21 cellular contexts compared by ENCODE assay signal in genomic region chr11:69335461-69336386, GRCh38. TPM values are rescaled to one million over a fixed set of nuclear protein-coding genes. Genes with fewer than 3 reads are reported as not detected.
DNase-seq lines count a peak whose midpoint lies in the region; ATAC-seq and TF ChIP-seq lines count a peak whose summit lies in the region.
"Had no signal": no experiment of that assay in that cellular context is flagged by ENCODE, and none has a peak within 500 bp of the region (broad histone marks: within the 10 kb centered on the region; RNA-seq: fewer than 3 reads in every experiment).

No MANE protein-coding gene starts in this region.

- TF ChIP-seq EP300 in sigmoid colon (IDR thresholded peaks at IDR 0.05), result no peak

- H3K4me3 ChIP-seq in A673 (ENCODE audit: low read depth, low read length, poor library complexity, severe bottlenecking) (no peak overlapping the region), sigmoid colon (no peak overlapping the region), heart right ventricle (no peak overlapping the region)
- no peak overlapping the region for H3K4me3 ChIP-seq in naive thymus-derived CD4-positive, alpha-beta T cell (ENCODE audit: low read length)
- H3K4me3 ChIP-seq: body of pancreas, gastroesophageal sphincter, GM12878, left ventricle myocardium inferior, ovary had no signal

- DNase-seq in A673 (ENCODE audit: low spot score) (no peak), H9 (peak; percentile 16), sigmoid colon (no peak), NCI-H345 (lab: John Stamatoyannopoulos, UW) (no peak), heart right ventricle (no peak)
- no peak for DNase-seq in activated naive CD8-positive, alpha-beta T cell treated with anti-CD3 and anti-CD28 coated beads, Interleukin-2, amount 10 ng/mL, durations not matched to agents 7 days and 5 days
- peak in 1 of 9 donors; percentile 19 for DNase-seq in naive thymus-derived CD4-positive, alpha-beta T cell
- DNase-seq: AML-193, body of pancreas, GOT3, Karpas-422, left ventricle myocardium inferior, NCI-H1417, NCI-H2227 treated with DMSO at 0.1 percent for 48 hours, ovary had no signal

- no peak overlapping the region for H3K56ac ChIP-seq in H9 (ENCODE audit: insufficient read length, low read depth, low read length)

- no TSS peak for BruUV-seq in A673 (replicated peaks; lab: Mats Ljungman, UMichigan)

- no peak overlapping the region for H3K9ac ChIP-seq in H9 (ENCODE audit: extremely low read depth, insufficient read length, low read length)

- no peaks in the 10 kb centered on the region for H3K23me2 ChIP-seq in H9 (ENCODE audit: insufficient read length, low read depth, low read length, poor library complexity, severe bottlenecking)

- H2BK20ac ChIP-seq in H9 (ENCODE audit: low read depth, low read length, poor library complexity, severe bottlenecking), result no peak overlapping the region

- no peaks in the 10 kb centered on the region for H4K20me1 ChIP-seq in H9 (ENCODE audit: control insufficient read depth, insufficient read depth, insufficient read length)

- no peak overlapping the region for H4K5ac ChIP-seq in H9 (ENCODE audit: insufficient read length, low read depth, low read length)

- no peak overlapping the region for H2AK5ac ChIP-seq in H9 (ENCODE audit: insufficient read length, low read length)

- no peak for ATAC-seq in activated naive CD8-positive, alpha-beta T cell treated with anti-CD3 and anti-CD28 coated beads, Interleukin-2, amount 10 ng/mL, durations not matched to agents 7 days and 5 days (ENCODE audit: low read depth)
- ATAC-seq in naive thymus-derived CD4-positive, alpha-beta T cell, result no peak
- no peak for ATAC-seq in heart right ventricle
- no peak for ATAC-seq in HG02610 (IDR thresholded peaks at IDR 0.05; ENCODE audit: unreplicated experiment)
- ATAC-seq: body of pancreas, gastroesophageal sphincter, GM12878 had no signal

- no peaks in the 10 kb centered on the region for H3K27me3 ChIP-seq in A673 (replicated peaks; ENCODE audit: insufficient read depth, low read depth, low read length, poor library complexity)
- H3K27me3 ChIP-seq in H9 (ENCODE audit: insufficient read depth, low read length), result no peaks in the 10 kb centered on the region
- no peaks in the 10 kb centered on the region for H3K27me3 ChIP-seq in naive thymus-derived CD4-positive, alpha-beta T cell (ENCODE audit: control insufficient read depth in 2 of 2, insufficient read depth in 2 of 2, low read length in 2 of 2)
- H3K27me3 ChIP-seq in sigmoid colon, result no peaks in the 10 kb centered on the region
- H3K27me3 ChIP-seq in heart right ventricle, result no peaks in the 10 kb centered on the region
- H3K27me3 ChIP-seq: body of pancreas, gastroesophageal sphincter, ovary had no signal

- WGBS in H9 (ENCODE audit: extremely low coverage, insufficient read length, low lambda C conversion rate), result no CpG with 5 or more reads among the region's 19 CpGs
- 87 to 90% methylated on average over 19 of the region's 19 CpGs for WGBS in sigmoid colon, 2 donors
- 90 to 91% methylated on average over 19 of the region's 19 CpGs for WGBS in heart right ventricle, 2 donors

- no peak overlapping the region for H2BK12ac ChIP-seq in H9 (ENCODE audit: insufficient read length, low read depth, low read length)

- intact Hi-C loops in A673 (cut with micrococcal nuclease; ENCODE audit: unreplicated experiment) (no loop called here), sigmoid colon (cut with DNase I) (no loop called here), heart right ventricle (cut with DNase I) (no loop called here)
- intact Hi-C loops in naive thymus-derived CD4-positive, alpha-beta T cell (cut with micrococcal nuclease), result loop anchor here in 1 of 2 donors (2.0 to 5.0 kb wide), 2 partner anchors 23 to 38 kb away; no protein-coding TSS in a partner anchor

- H4K8ac ChIP-seq in H9 (replicated peaks; ENCODE audit: insufficient read length, low read depth, low read length), result no peak overlapping the region

- H3K36me3 ChIP-seq in A673 (ENCODE audit: insufficient read depth, low read length, poor library complexity, severe bottlenecking), result peaks cover 18% of the 10 kb centered on the region
- H3K36me3 ChIP-seq in naive thymus-derived CD4-positive, alpha-beta T cell (ENCODE audit: control insufficient read depth in 2 of 3, insufficient read depth in 3 of 3, low read length in 3 of 3), result no peaks in the 10 kb centered on the region
- H3K36me3 ChIP-seq in sigmoid colon, result no peaks in the 10 kb centered on the region
- no peaks in the 10 kb centered on the region for H3K36me3 ChIP-seq in heart right ventricle
- H3K36me3 ChIP-seq: gastroesophageal sphincter, left ventricle myocardium inferior, ovary had no signal

- H4K91ac ChIP-seq in H9 (ENCODE audit: insufficient read length, low read depth, low read length), result no peak overlapping the region

- H3K4ac ChIP-seq in H9 (ENCODE audit: low read depth, low read length), result no peak overlapping the region

- H3K9me3 ChIP-seq in A673 (ENCODE audit: low read depth, low read length, poor library complexity, severe bottlenecking) (peaks cover 12% of the 10 kb centered on the region), H9 (ENCODE audit: control insufficient read depth, low read depth, low read length) (no peaks in the 10 kb centered on the region), sigmoid colon (peaks cover 0 to 2% (median 0%) of the 10 kb centered on the region in 4 donors), heart right ventricle (peaks cover 0 to 14% (median 0%) of the 10 kb centered on the region in 11 donors)
- peaks cover 0 to 12% (median 0%) of the 10 kb centered on the region in 3 experiments for H3K9me3 ChIP-seq in naive thymus-derived CD4-positive, alpha-beta T cell (ENCODE audit: control insufficient read depth in 2 of 3, low read length in 3 of 3)
- H3K9me3 ChIP-seq: body of pancreas, gastroesophageal sphincter, ovary had no signal

- H3K18ac ChIP-seq in H9 (ENCODE audit: insufficient read length, low read depth, low read length), result no peak overlapping the region

- no peak overlapping the region for H3K23ac ChIP-seq in H9 (ENCODE audit: insufficient read length, low read depth, low read length)

- peaks cover 3 to 9% of the 10 kb centered on the region in 2 experiments; a peak in 3 of 4 replicates for H3K4me1 Mint-ChIP-seq in H9
- H3K4me1 Mint-ChIP-seq in activated naive CD8-positive, alpha-beta T cell treated with anti-CD3 and anti-CD28 coated beads, Interleukin-2, amount 10 ng/mL, durations not matched to agents 7 days and 5 days, result peaks cover 18% of the 10 kb centered on the region
- peaks cover 21 to 53% (median 42%) of the 10 kb centered on the region in 7 donors for H3K4me1 Mint-ChIP-seq in naive thymus-derived CD4-positive, alpha-beta T cell

- no peaks in the 10 kb centered on the region for H3K79me2 ChIP-seq in H9 (ENCODE audit: insufficient read depth, low read length)

- H3K27ac ChIP-seq in A673 (ENCODE audit: low read depth, low read length, poor library complexity, severe bottlenecking) (peak overlapping the region; percentile 41), H9 (ENCODE audit: insufficient read length, low read depth, low read length) (no peak overlapping the region), sigmoid colon (no peak overlapping the region), heart right ventricle (no peak overlapping the region)
- no peak overlapping the region for H3K27ac ChIP-seq in naive thymus-derived CD4-positive, alpha-beta T cell (ENCODE audit: low read depth, low read length)
- H3K27ac ChIP-seq: epithelial cell of prostate, gastroesophageal sphincter, left ventricle myocardium inferior, ovary had no signal

- H3K9me3 Mint-ChIP-seq in H9, result peaks cover 6 to 15% of the 10 kb centered on the region in 2 experiments
- peaks cover 5% of the 10 kb centered on the region for H3K9me3 Mint-ChIP-seq in activated naive CD8-positive, alpha-beta T cell treated with anti-CD3 and anti-CD28 coated beads, Interleukin-2, amount 10 ng/mL, durations not matched to agents 7 days and 5 days
- H3K9me3 Mint-ChIP-seq in naive thymus-derived CD4-positive, alpha-beta T cell, result peaks cover 0 to 16% (median 5%) of the 10 kb centered on the region in 11 donors

- H3K27me3 Mint-ChIP-seq in H9 (ENCODE audit: low read depth), result no peaks in the 10 kb centered on the region; the same call in none of the 2 replicates
- H3K27me3 Mint-ChIP-seq in activated naive CD8-positive, alpha-beta T cell treated with anti-CD3 and anti-CD28 coated beads, Interleukin-2, amount 10 ng/mL, durations not matched to agents 7 days and 5 days, result peaks cover 7% of the 10 kb centered on the region
- peaks cover 0 to 13% (median 0%) of the 10 kb centered on the region in 5 donors for H3K27me3 Mint-ChIP-seq in naive thymus-derived CD4-positive, alpha-beta T cell

- no peak overlapping the region for H2AFZ ChIP-seq in H9 (ENCODE audit: low read length)

- no peak for TF ChIP-seq POLR2A in sigmoid colon (IDR thresholded peaks at IDR 0.05)

- H2BK5ac ChIP-seq in H9 (ENCODE audit: insufficient read length, low read length), result no peak overlapping the region

- TF ChIP-seq CTCF in A673 (conservative IDR thresholded peaks at IDR 0.05; ENCODE audit: low read depth, low read length), result no peak
- TF ChIP-seq CTCF in H9 (conservative IDR thresholded peaks at IDR 0.05), result no peak
- no peak for TF ChIP-seq CTCF in sigmoid colon (IDR thresholded peaks at IDR 0.05)
- no peak for TF ChIP-seq CTCF in heart right ventricle (IDR thresholded peaks at IDR 0.05)

- no peak overlapping the region; a peak in 1 of 7 replicates for H3K27ac Mint-ChIP-seq in H9
- peak overlapping the region; percentile 33 for H3K27ac Mint-ChIP-seq in activated naive CD8-positive, alpha-beta T cell treated with anti-CD3 and anti-CD28 coated beads, Interleukin-2, amount 10 ng/mL, durations not matched to agents 7 days and 5 days
- H3K27ac Mint-ChIP-seq in naive thymus-derived CD4-positive, alpha-beta T cell, result peak overlapping the region in 5 of 9 donors; percentile 18 to 85 (median 64)
- H3K27ac Mint-ChIP-seq: dendritic cell treated with granulocyte-macrophage colony-stimulating factor and Interleukin-4, amounts not matched to agents 40 ng/mL and 50 ng/mL, for 4 days had no signal

- no peaks in the 10 kb centered on the region for H3K79me1 ChIP-seq in H9 (ENCODE audit: insufficient read depth, low read depth, low read length, poor library complexity, severe bottlenecking)

- H3K36me3 Mint-ChIP-seq in H9 (ENCODE audit: insufficient read depth in 1 of 3, low read depth in 3 of 3), result peaks cover 3 to 6% (median 4%) of the 10 kb centered on the region in 3 experiments
- H3K36me3 Mint-ChIP-seq in activated naive CD8-positive, alpha-beta T cell treated with anti-CD3 and anti-CD28 coated beads, Interleukin-2, amount 10 ng/mL, durations not matched to agents 7 days and 5 days, result peaks cover 4% of the 10 kb centered on the region
- H3K36me3 Mint-ChIP-seq in naive thymus-derived CD4-positive, alpha-beta T cell, result peaks cover 0 to 7% (median 3%) of the 10 kb centered on the region in 5 donors

- no peak overlapping the region for H3K14ac ChIP-seq in H9 (ENCODE audit: insufficient read depth, low read length)

- H2BK15ac ChIP-seq in H9 (ENCODE audit: low read depth, low read length), result no peak overlapping the region

- CTCF ChIA-PET in A673 (lab: Charles Lee), result interaction anchor here (0.7 kb wide), 1 partner anchor 19 kb away, joined by 4 read pairs; no protein-coding TSS in a partner anchor
- CTCF ChIA-PET in naive thymus-derived CD4-positive, alpha-beta T cell (lab: Charles Lee), result no interaction called here

- H3K4me2 ChIP-seq in H9 (ENCODE audit: insufficient read depth, insufficient read length, low read length), result no peak overlapping the region

- H2BK120ac ChIP-seq in H9 (ENCODE audit: low read depth, low read length, poor library complexity, severe bottlenecking), result no peak overlapping the region

- POLR2A ChIA-PET in A673 (lab: Charles Lee; ENCODE audit: low non-redundant PET), result no interaction called here
- POLR2A ChIA-PET in activated naive CD8-positive, alpha-beta T cell treated with anti-CD3 and anti-CD28 coated beads, Interleukin-2, amount 10 ng/mL, durations not matched to agents 7 days and 5 days (lab: Charles Lee), result interaction anchor here (1.3 kb wide), 1 partner anchor 38 kb away, joined by 5 read pairs; no protein-coding TSS in a partner anchor
- POLR2A ChIA-PET in naive thymus-derived CD4-positive, alpha-beta T cell (lab: Charles Lee), result interaction anchor here (1.1 kb wide), 2 partner anchors 8 to 27 kb away, joined by 3 to 4 read pairs; no protein-coding TSS in a partner anchor

- H3K4me1 ChIP-seq in A673 (ENCODE audit: insufficient read depth, low read length, poor library complexity, severe bottlenecking) (peaks cover 32% of the 10 kb centered on the region), H9 (ENCODE audit: insufficient read depth, low read length) (no peaks in the 10 kb centered on the region), sigmoid colon (no peaks in the 10 kb centered on the region), heart right ventricle (peaks cover 0 to 4% (median 0%) of the 10 kb centered on the region in 9 donors)
- peaks cover 12 to 28% of the 10 kb centered on the region in 2 donors for H3K4me1 ChIP-seq in naive thymus-derived CD4-positive, alpha-beta T cell (ENCODE audit: control insufficient read depth in 2 of 2, insufficient read depth in 2 of 2, low read length in 2 of 2)
- H3K4me1 ChIP-seq: gastroesophageal sphincter, left ventricle myocardium inferior had no signal

- H3T11ph ChIP-seq in H9 (ENCODE audit: low read length), result no peak overlapping the region

- no peak overlapping the region for H3K4me3 Mint-ChIP-seq in H9
- H3K4me3 Mint-ChIP-seq in activated naive CD8-positive, alpha-beta T cell treated with anti-CD3 and anti-CD28 coated beads, Interleukin-2, amount 10 ng/mL, durations not matched to agents 7 days and 5 days, result no peak overlapping the region
- peak overlapping the region in 4 of 10 donors; percentile 20 to 47 (median 36) for H3K4me3 Mint-ChIP-seq in naive thymus-derived CD4-positive, alpha-beta T cell
- H3K4me3 Mint-ChIP-seq: dendritic cell treated with granulocyte-macrophage colony-stimulating factor and Interleukin-4, amounts not matched to agents 40 ng/mL and 50 ng/mL, for 4 days had no signal

RNA-seq across cellular contexts. Expression of gene MYEOV, which starts 41.8 kb away (rescaled TPM):
- total RNA-seq in A673 (2021), result 174 and 192 TPM in 2 replicates
- total RNA-seq in H9 (2021), result 0.15 and 0.22 TPM in 2 replicates
- total RNA-seq in activated naive CD8-positive, alpha-beta T cell treated with anti-CD3 and anti-CD28 coated beads, Interleukin-2, amount 10 ng/mL, durations not matched to agents 7 days and 5 days, result not detected
- total RNA-seq in naive thymus-derived CD4-positive, alpha-beta T cell, result under 1 TPM in 2 of 5 experiments, not detected in 3; 0.20 to 0.32 TPM
- not detected for polyA plus RNA-seq in naive thymus-derived CD4-positive, alpha-beta T cell
- total RNA-seq in sigmoid colon, result not detected
- 10 to 100 TPM in 2 of 3 donors, 1 to 10 TPM in 1; 1.2 to 11.1 (median 10.1) TPM for polyA plus RNA-seq in sigmoid colon
- not detected for total RNA-seq in heart right ventricle
- under 1 TPM in 1 of 2 donors, not detected in 1; 0.07 TPM for polyA plus RNA-seq in heart right ventricle
- total RNA-seq: gastroesophageal sphincter, left ventricle myocardium inferior, temporal lobe had no signal

Comparison
In these comparisons a context has a peak if more than half of its experiments do, and no peak if none do; other contexts are left out.
1. H3K27ac Mint-ChIP-seq: peak in activated naive CD8-positive, alpha-beta T cell treated with anti-CD3 and anti-CD28 coated beads, Interleukin-2, amount 10 ng/mL, durations not matched to agents 7 days and 5 days (single experiment) and naive thymus-derived CD4-positive, alpha-beta T cell (5 of 9); none in H9 (0 of 3).
2. RNA of gene MYEOV, which starts 41.8 kb away (total RNA-seq): 174 to 192 TPM in A673; 0.15 to 0.22 TPM in H9, not detected in activated naive CD8-positive, alpha-beta T cell treated with anti-CD3 and anti-CD28 coated beads, Interleukin-2, amount 10 ng/mL, durations not matched to agents 7 days and 5 days, 0.20 to 0.32 TPM in naive thymus-derived CD4-positive, alpha-beta T cell, not detected in sigmoid colon and not detected in heart right ventricle; every median in the first group is over 100 times any median in the second.